Comparison of ENCODE assay signal across 8 cellular contexts in the genomic region with DNA sequence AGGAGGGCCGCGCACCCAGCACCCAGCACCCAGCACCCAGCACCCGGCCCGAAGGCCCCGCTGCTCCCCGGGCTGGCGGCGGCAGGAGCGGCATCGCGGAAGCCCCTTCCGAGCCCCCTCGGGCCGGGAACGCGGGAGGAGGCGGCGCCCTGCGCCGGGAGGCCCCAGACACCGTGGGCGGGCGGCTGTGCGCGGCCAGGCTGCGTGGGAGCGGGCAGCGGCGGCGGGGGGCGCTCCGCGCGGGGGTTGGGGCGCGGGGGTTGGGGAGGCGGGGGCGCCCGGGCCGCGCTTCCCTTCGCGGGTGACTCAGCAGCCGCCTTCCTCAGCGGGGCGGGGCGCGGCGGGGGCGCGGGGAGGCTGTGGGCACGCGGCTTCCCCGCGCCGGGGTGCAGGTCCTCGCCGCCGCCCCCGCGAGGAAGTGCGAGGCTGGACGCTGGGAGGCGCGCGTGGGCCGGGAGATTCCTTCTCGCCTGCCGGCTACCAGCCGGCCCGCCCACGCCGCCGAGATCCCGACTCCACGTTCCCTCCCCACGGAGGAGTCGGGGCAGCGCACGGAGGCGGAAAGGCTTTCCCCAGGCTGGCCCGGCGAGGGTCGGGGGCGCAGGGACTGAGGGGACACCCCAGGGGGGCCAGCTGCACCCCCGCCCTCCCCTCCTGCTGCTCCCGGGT.
DNase-seq lines count a peak whose midpoint lies in the region; ATAC-seq and TF ChIP-seq lines count a peak whose summit lies in the region.
"Not testable (repeated sequence)": the region's sequence is repeated elsewhere in the genome, so short reads cannot be mapped to it uniquely, and the experiment has no call there.

No MANE protein-coding gene starts in this region.

- H3K4me3 ChIP-seq in HUES64 (ENCODE audit: low read length) (peak overlapping the region; percentile 34), psoas muscle (peak overlapping the region; percentile 18), stomach (peak overlapping the region; percentile 9 to 43 (median 28))
- not testable (repeated sequence) for H3K4me3 ChIP-seq in left lung

- not testable (repeated sequence) for H3K4me1 ChIP-seq in HUES64 (ENCODE audit: insufficient read depth, low read length); foreskin keratinocyte; left lung; psoas muscle
- H3K4me1 ChIP-seq in stomach: peaks cover 0 to 11% (median 4%) of the 10 kb centered on the region in 4 donors

- not testable (repeated sequence) for H3K27ac Mint-ChIP-seq in activated naive CD8-positive, alpha-beta T cell treated with anti-CD3 and anti-CD28 coated beads, Interleukin-2, amount 10 ng/mL, durations not matched to agents 7 days and 5 days

- peak; percentile 25 to 60 for ATAC-seq in activated CD4-positive, CD25-positive, alpha-beta regulatory T cell treated with anti-CD3 and anti-CD28 coated beads, Interleukin-2, amount 50 U/mL, for 24 hours
- peak; percentile 45 for ATAC-seq in activated naive CD8-positive, alpha-beta T cell treated with anti-CD3 and anti-CD28 coated beads, Interleukin-2, amount 10 ng/mL, durations not matched to agents 7 days and 5 days (ENCODE audit: low read depth)
- ATAC-seq in foreskin keratinocyte (peak; percentile 49), left lung (peak; percentile 81), psoas muscle (peak; percentile 36 to 61 (median 52))

- H3K36me3 ChIP-seq in HUES64 (ENCODE audit: insufficient read depth, low read length); left lung; psoas muscle (ENCODE audit: insufficient read depth in 1 of 2, low read depth in 1 of 2); stomach: not testable (repeated sequence)

- H3K27me3 ChIP-seq in HUES64 (ENCODE audit: insufficient read depth, low read length) (peaks cover 28% of the 10 kb centered on the region), foreskin keratinocyte (peaks cover 24% of the 10 kb centered on the region), left lung (peaks cover 10 to 45% of the 10 kb centered on the region in 2 donors), stomach (peaks cover 0 to 19% (median 12%) of the 10 kb centered on the region in 3 donors)
- H3K27me3 ChIP-seq in psoas muscle (ENCODE audit: insufficient read depth in 3 of 3, low read length in 2 of 3): not testable (repeated sequence)

- TF ChIP-seq CTCF in foreskin keratinocyte (conservative IDR thresholded peaks at IDR 0.05): peak; percentile 40
- not testable (repeated sequence) for TF ChIP-seq CTCF in left lung (IDR thresholded peaks at IDR 0.05); psoas muscle (IDR thresholded peaks at IDR 0.05); stomach (IDR thresholded peaks at IDR 0.05)

- not testable (repeated sequence) for H3K36me3 Mint-ChIP-seq in activated naive CD8-positive, alpha-beta T cell treated with anti-CD3 and anti-CD28 coated beads, Interleukin-2, amount 10 ng/mL, durations not matched to agents 7 days and 5 days

- H3K9me3 ChIP-seq in HUES64 (ENCODE audit: insufficient read depth, low read depth, low read length); left lung; psoas muscle; stomach: not testable (repeated sequence)

- not testable (repeated sequence) for H3K4me3 Mint-ChIP-seq in activated naive CD8-positive, alpha-beta T cell treated with anti-CD3 and anti-CD28 coated beads, Interleukin-2, amount 10 ng/mL, durations not matched to agents 7 days and 5 days

- H3K9me3 Mint-ChIP-seq in activated naive CD8-positive, alpha-beta T cell treated with anti-CD3 and anti-CD28 coated beads, Interleukin-2, amount 10 ng/mL, durations not matched to agents 7 days and 5 days: not testable (repeated sequence)

- not testable (repeated sequence) for TF ChIP-seq EP300 in stomach (IDR thresholded peaks at IDR 0.05)

- DNase-seq in COR-L47 (lab: John Stamatoyannopoulos, UW) (peak; percentile 18), left lung (peak; percentile 45 to 82), psoas muscle (peak; percentile 42 to 60), stomach (peak; percentile 53)
- DNase-seq in activated naive CD8-positive, alpha-beta T cell treated with anti-CD3 and anti-CD28 coated beads, Interleukin-2, amount 10 ng/mL, durations not matched to agents 7 days and 5 days: peak; percentile 52
- not testable (repeated sequence) for DNase-seq in foreskin keratinocyte

- H3K9ac ChIP-seq in HUES64 (ENCODE audit: low read depth, low read length): not testable (repeated sequence)

- intact Hi-C loops in left lung (cut with DNase I); psoas muscle (cut with DNase I); stomach (cut with DNase I; ENCODE audit: low total_unique reads): not testable (repeated sequence)

- H3K27me3 Mint-ChIP-seq in activated naive CD8-positive, alpha-beta T cell treated with anti-CD3 and anti-CD28 coated beads, Interleukin-2, amount 10 ng/mL, durations not matched to agents 7 days and 5 days: peaks cover 30% of the 10 kb centered on the region

- WGBS in HUES64: 6% methylated on average over 78 of the region's 87 CpGs
- 3 to 5% (median 3%) methylated on average over 39 to 85 of the region's 87 CpGs for WGBS in psoas muscle, 3 donors
- WGBS in stomach, 5 donors: 2 to 14% (median 6%) methylated on average over 16 to 85 of the region's 87 CpGs

- POLR2A ChIA-PET in activated naive CD8-positive, alpha-beta T cell treated with anti-CD3 and anti-CD28 coated beads, Interleukin-2, amount 10 ng/mL, durations not matched to agents 7 days and 5 days (lab: Charles Lee): not testable (repeated sequence)

- not testable (repeated sequence) for H3K27ac ChIP-seq in HUES64 (ENCODE audit: low read depth, low read length); foreskin keratinocyte; left lung; psoas muscle; stomach

- H3K4me1 Mint-ChIP-seq in activated naive CD8-positive, alpha-beta T cell treated with anti-CD3 and anti-CD28 coated beads, Interleukin-2, amount 10 ng/mL, durations not matched to agents 7 days and 5 days: not testable (repeated sequence)

- TF ChIP-seq POLR2A in stomach (IDR thresholded peaks at IDR 0.05): not testable (repeated sequence)
